Comparison of ENCODE assay signal across 12 cellular contexts in the genomic region with DNA sequence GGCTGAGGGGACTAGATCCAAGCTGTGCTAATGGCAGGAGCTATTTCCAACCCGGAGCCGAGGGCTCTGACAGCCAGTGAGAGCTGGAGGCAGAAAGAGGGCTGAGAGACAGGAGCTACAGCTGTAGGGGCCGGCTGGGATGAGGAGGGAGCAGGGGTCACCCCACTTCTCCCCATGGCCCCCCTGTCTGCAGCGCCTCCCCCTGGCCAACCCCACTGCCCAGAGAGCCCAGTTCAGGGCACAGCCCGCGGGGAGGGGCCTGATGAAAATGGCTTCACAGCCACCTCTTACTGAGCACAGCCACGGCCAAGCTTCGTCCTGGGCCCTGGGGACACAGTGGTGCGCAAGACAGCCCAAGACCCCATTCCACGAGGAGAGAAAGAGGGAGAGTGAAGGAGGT. TPM values are rescaled to one million over a fixed set of nuclear protein-coding genes. Genes with fewer than 3 reads are reported as not detected.
A peak's percentile ranks its signal among the peaks of the same experiment; 100 is the strongest.
DNase-seq lines count a peak whose midpoint lies in the region; ATAC-seq and TF ChIP-seq lines count a peak whose summit lies in the region.
"Had no signal": no experiment of that assay in that cellular context is flagged by ENCODE, and none has a peak within 500 bp of the region (broad histone marks: within the 10 kb centered on the region; RNA-seq: fewer than 3 reads in every experiment).

No MANE protein-coding gene starts in this region.

- H3K9me3 ChIP-seq in subcutaneous abdominal adipose tissue (ENCODE audit: control insufficient read depth in 5 of 5, low read length in 5 of 5): no peaks in the 10 kb centered on the region
- no peaks in the 10 kb centered on the region for H3K9me3 ChIP-seq in mucosa of descending colon

- H3K36me3 ChIP-seq in kidney epithelial cell (ENCODE audit: control insufficient read depth, insufficient read depth, low read length) (no peaks in the 10 kb centered on the region), subcutaneous abdominal adipose tissue (ENCODE audit: control insufficient read depth in 5 of 5, insufficient read depth in 5 of 5, low read length in 5 of 5) (no peaks in the 10 kb centered on the region), mucosa of descending colon (ENCODE audit: low read depth) (no peaks in the 10 kb centered on the region)

- H3K4me3 ChIP-seq in astrocyte of the cerebellum (ENCODE audit: low read depth, low read length): no peak overlapping the region
- no peak overlapping the region for H3K4me3 ChIP-seq in kidney epithelial cell (ENCODE audit: low read depth, low read length)
- no peak overlapping the region for H3K4me3 ChIP-seq in subcutaneous abdominal adipose tissue (ENCODE audit: low read depth in 1 of 5, low read length in 5 of 5)
- no peak overlapping the region for H3K4me3 ChIP-seq in mucosa of descending colon

- H3K27me3 ChIP-seq in kidney epithelial cell (ENCODE audit: control insufficient read depth, insufficient read depth, low read length): no peaks in the 10 kb centered on the region
- H3K27me3 ChIP-seq in subcutaneous abdominal adipose tissue (ENCODE audit: control insufficient read depth in 5 of 5, insufficient read depth in 4 of 5, low read length in 5 of 5): peaks cover 0 to 12% (median 4%) of the 10 kb centered on the region in 5 donors

- peak overlapping the region; percentile 75 for H3K27ac ChIP-seq in subcutaneous abdominal adipose tissue (ENCODE audit: low read depth, low read length)

- DNase-seq in GM13977 (ENCODE audit: low spot score) (no peak), astrocyte of the cerebellum (ENCODE audit: low read depth) (no peak), kidney epithelial cell (ENCODE audit: low read depth) (no peak), NK-92 (lab: John Stamatoyannopoulos, UW; ENCODE audit: unreplicated experiment) (no peak), Ammon's horn (ENCODE audit: low spot score) (no peak), mucosa of descending colon (no peak)
- DNase-seq: naive thymus-derived CD4-positive, alpha-beta T cell; NCI-H2081; OCI-M1; stimulated activated CD4-positive, alpha-beta T cell treated with anti-CD3 and anti-CD28 coated beads, Interleukin-4, amount 100 ng/mL, for 1 hour had no signal

- intact Hi-C loops in mucosa of descending colon (cut with DNase I, micrococcal nuclease): no loop called here

- H3K9ac ChIP-seq in subcutaneous abdominal adipose tissue (ENCODE audit: low read length in 5 of 5): peak overlapping the region in 1 of 5 donors; percentile 63

- H3K4me1 ChIP-seq in subcutaneous abdominal adipose tissue (ENCODE audit: control insufficient read depth in 5 of 5, insufficient read depth in 5 of 5, low read length in 5 of 5): peaks cover 4 to 57% (median 41%) of the 10 kb centered on the region in 5 donors
- peaks cover 5% of the 10 kb centered on the region for H3K4me1 ChIP-seq in mucosa of descending colon (ENCODE audit: low read depth)

- in situ Hi-C loops in GM13977 (cut with MboI; ENCODE audit: low pct_unique_long_range_greater_than_20kb, low sequenced_read_pairs, unreplicated experiment): no loop called here
- in situ Hi-C loops in astrocyte of the cerebellum (cut with HindIII; ENCODE audit: low sequenced_read_pairs): no loop called here

- TF ChIP-seq CTCF in GM13977 (IDR thresholded peaks at IDR 0.05; ENCODE audit: extremely low read depth, insufficient read depth, missing control alignments): peak; percentile 20
- TF ChIP-seq CTCF in astrocyte of the cerebellum (IDR thresholded peaks at IDR 0.05; ENCODE audit: low read depth, low read length, missing control alignments): peak; percentile 16
- TF ChIP-seq CTCF in kidney epithelial cell (IDR thresholded peaks at IDR 0.05; ENCODE audit: insufficient read depth, low read length, poor library complexity, severe bottlenecking): peak; percentile 52
- no peak for TF ChIP-seq CTCF in mucosa of descending colon (IDR thresholded peaks at IDR 0.05)

- ATAC-seq in GM18511 (IDR thresholded peaks at IDR 0.05; ENCODE audit: unreplicated experiment): no peak
- no peak for ATAC-seq in mucosa of descending colon
- ATAC-seq: naive thymus-derived CD4-positive, alpha-beta T cell had no signal

RNA-seq across cellular contexts. Expression of gene RPL3, which starts 27.9 kb away (rescaled TPM):
- total RNA-seq in kidney epithelial cell: 2,742 and 3,058 TPM in 2 replicates
- 1,000 to 10,000 TPM; 1,561 to 1,749 (median 1,709) TPM for total RNA-seq in mucosa of descending colon

RNA-seq across cellular contexts. Expression of gene PDGFB, which starts 46.7 kb away (rescaled TPM):
- total RNA-seq in kidney epithelial cell (159 and 165 TPM in 2 replicates), mucosa of descending colon (10 to 100 TPM in 1 of 3 donors, 1 to 10 TPM in 2; 1.8 to 16.6 (median 5.4) TPM)

RNA-seq across cellular contexts. Expression of gene SYNGR1, which starts 58.3 kb away (rescaled TPM):
- 1.0 and 2.0 TPM in 2 replicates for total RNA-seq in kidney epithelial cell
- total RNA-seq in mucosa of descending colon: 10 to 100 TPM in 1 of 3 donors, 1 to 10 TPM in 2; 1.7 to 26.5 (median 2.9) TPM
